Comparison of ENCODE assay signal across 8 cellular contexts in genomic region chr6:89081129-89081422, GRCh38. TPM values are rescaled to one million over a fixed set of nuclear protein-coding genes. Genes with fewer than 3 reads are reported as not detected.
DNase-seq lines count a peak whose midpoint lies in the region; ATAC-seq lines count a peak whose summit lies in the region.

No MANE protein-coding gene starts in this region.

- peaks cover 56% of the 10 kb centered on the region for H3K36me3 Mint-ChIP-seq in dendritic cell treated with granulocyte-macrophage colony-stimulating factor and Interleukin-4, amounts not matched to agents 40 ng/mL and 50 ng/mL, for 4 days (ENCODE audit: low read depth)
- H3K36me3 Mint-ChIP-seq in naive thymus-derived CD4-positive, alpha-beta T cell, result peaks cover 13 to 36% (median 30%) of the 10 kb centered on the region in 5 donors

- peak overlapping the region; percentile 97 for H3K27ac ChIP-seq in BLaER1
- peak overlapping the region; percentile 100 for H3K27ac ChIP-seq in naive thymus-derived CD4-positive, alpha-beta T cell (ENCODE audit: low read depth, low read length)

- H3K27me3 ChIP-seq in BLaER1, result no peaks in the 10 kb centered on the region
- no peaks in the 10 kb centered on the region for H3K27me3 ChIP-seq in naive thymus-derived CD4-positive, alpha-beta T cell (ENCODE audit: control insufficient read depth in 2 of 2, insufficient read depth in 2 of 2, low read length in 2 of 2)

- H3K9ac ChIP-seq in BLaER1, result peak overlapping the region; percentile 96

- peaks cover 21% of the 10 kb centered on the region for H3K4me1 ChIP-seq in BLaER1
- peaks cover 27 to 33% of the 10 kb centered on the region in 2 donors for H3K4me1 ChIP-seq in naive thymus-derived CD4-positive, alpha-beta T cell (ENCODE audit: control insufficient read depth in 2 of 2, insufficient read depth in 2 of 2, low read length in 2 of 2)

- intact Hi-C loops in dendritic cell treated with granulocyte-macrophage colony-stimulating factor and Interleukin-4, amounts not matched to agents 40 ng/mL and 50 ng/mL, for 4 days (cut with micrococcal nuclease), result loop anchor here (1.0 to 10.0 kb wide), 4 partner anchors 64 to 271 kb away; partner anchors contain the start of genes PM20D2, RNGTT and UBE2J1
- intact Hi-C loops in naive thymus-derived CD4-positive, alpha-beta T cell (cut with micrococcal nuclease), result loop anchor here (1.0 to 5.0 kb wide), 12 partner anchors 36 to 1926 kb away; partner anchors contain the start of genes CFAP206 (in 2 of the 2), MAP3K7 (in 2 of the 2), PM20D2 (in 2 of the 2) and BACH2 (in 1 of the 2)

- H3K27me3 Mint-ChIP-seq in dendritic cell treated with granulocyte-macrophage colony-stimulating factor and Interleukin-4, amounts not matched to agents 40 ng/mL and 50 ng/mL, for 4 days, result no peaks in the 10 kb centered on the region
- H3K27me3 Mint-ChIP-seq in naive thymus-derived CD4-positive, alpha-beta T cell, result peaks cover 0 to 4% (median 0%) of the 10 kb centered on the region in 5 donors

- no peaks in the 10 kb centered on the region for H3K9me3 Mint-ChIP-seq in dendritic cell treated with granulocyte-macrophage colony-stimulating factor and Interleukin-4, amounts not matched to agents 40 ng/mL and 50 ng/mL, for 4 days
- peaks cover 0 to 18% (median 0%) of the 10 kb centered on the region in 11 donors for H3K9me3 Mint-ChIP-seq in naive thymus-derived CD4-positive, alpha-beta T cell

- H4K20me1 ChIP-seq in BLaER1, result peaks cover 45% of the 10 kb centered on the region

- ATAC-seq in GM21529 (IDR thresholded peaks at IDR 0.05; ENCODE audit: unreplicated experiment), result peak; percentile 14
- no peak for ATAC-seq in naive thymus-derived CD4-positive, alpha-beta T cell

- peak overlapping the region; percentile 88 for H3K4me3 ChIP-seq in BLaER1
- peak overlapping the region; percentile 96 for H3K4me3 ChIP-seq in naive thymus-derived CD4-positive, alpha-beta T cell (ENCODE audit: low read length)

- H3K4me2 ChIP-seq in BLaER1, result peak overlapping the region; percentile 37; the same call in 1 of the 2 replicates

- peaks cover 33% of the 10 kb centered on the region for H3K36me3 ChIP-seq in BLaER1
- peaks cover 8 to 36% (median 23%) of the 10 kb centered on the region in 3 experiments for H3K36me3 ChIP-seq in naive thymus-derived CD4-positive, alpha-beta T cell (ENCODE audit: control insufficient read depth in 2 of 3, insufficient read depth in 3 of 3, low read length in 3 of 3)

- peak overlapping the region; percentile 95 for H3K27ac Mint-ChIP-seq in dendritic cell treated with granulocyte-macrophage colony-stimulating factor and Interleukin-4, amounts not matched to agents 40 ng/mL and 50 ng/mL, for 4 days
- peak overlapping the region; percentile 92 to 99 (median 98) for H3K27ac Mint-ChIP-seq in naive thymus-derived CD4-positive, alpha-beta T cell

- H3K4me1 Mint-ChIP-seq in dendritic cell treated with granulocyte-macrophage colony-stimulating factor and Interleukin-4, amounts not matched to agents 40 ng/mL and 50 ng/mL, for 4 days (ENCODE audit: low read depth), result peaks cover 40% of the 10 kb centered on the region
- peaks cover 31 to 56% (median 43%) of the 10 kb centered on the region in 7 donors for H3K4me1 Mint-ChIP-seq in naive thymus-derived CD4-positive, alpha-beta T cell

- CTCF ChIA-PET in naive thymus-derived CD4-positive, alpha-beta T cell (lab: Charles Lee), result interaction anchor here (0.5 to 1.0 kb wide), 3 partner anchors 85 to 1934 kb away, joined by 3 to 4 read pairs (median 3); no protein-coding TSS in a partner anchor

- H3K9me3 ChIP-seq in BLaER1, result no peaks in the 10 kb centered on the region
- H3K9me3 ChIP-seq in naive thymus-derived CD4-positive, alpha-beta T cell (ENCODE audit: control insufficient read depth in 2 of 3, low read length in 3 of 3), result no peaks in the 10 kb centered on the region

- H3K4me3 Mint-ChIP-seq in dendritic cell treated with granulocyte-macrophage colony-stimulating factor and Interleukin-4, amounts not matched to agents 40 ng/mL and 50 ng/mL, for 4 days, result peak overlapping the region; percentile 98
- peak overlapping the region; percentile 89 to 99 (median 96) for H3K4me3 Mint-ChIP-seq in naive thymus-derived CD4-positive, alpha-beta T cell

- POLR2A ChIA-PET in naive thymus-derived CD4-positive, alpha-beta T cell (lab: Charles Lee), result interaction anchor here (0.6 to 8.4 kb wide), 33 partner anchors 9 to 1929 kb away, joined by 3 to 115 read pairs (median 6); partner anchors contain the start of genes AKIRIN2, LYRM2, ORC3 and PM20D2

- DNase-seq in NCI-H69 (lab: John Stamatoyannopoulos, UW), result peak; percentile 74
- no peak for DNase-seq in naive thymus-derived CD4-positive, alpha-beta T cell
- DNase-seq in foreskin melanocyte, result no peak
- no peak for DNase-seq in NCI-H1092 treated with DMSO at 0.1 percent for 48 hours (lab: John Stamatoyannopoulos, UW)
- DNase-seq in NCI-H1694 treated with DMSO at 0.1 percent for 48 hours (lab: John Stamatoyannopoulos, UW), result no peak

RNA-seq across cellular contexts. Expression of gene PNRC1, which starts 0.5 kb away (rescaled TPM):
- 100 to 1,000 TPM; 108 to 822 (median 763) TPM for total RNA-seq in naive thymus-derived CD4-positive, alpha-beta T cell
- 100 to 1,000 TPM; 755 to 789 TPM for polyA plus RNA-seq in naive thymus-derived CD4-positive, alpha-beta T cell

RNA-seq across cellular contexts. Expression of gene SRSF12, which starts 36.8 kb away (rescaled TPM):
- under 1 TPM in 1 of 5 experiments, not detected in 4; 0.56 TPM for total RNA-seq in naive thymus-derived CD4-positive, alpha-beta T cell
- under 1 TPM in 1 of 2 donors, not detected in 1; 0.05 TPM for polyA plus RNA-seq in naive thymus-derived CD4-positive, alpha-beta T cell
